11 cellular contexts compared by ENCODE assay signal in genomic region chr2:223537669-223538601, GRCh38.
DNase-seq lines count a peak whose midpoint lies in the region; ATAC-seq, FAIRE-seq and TF ChIP-seq lines count a peak whose summit lies in the region.
"Had no signal": no experiment of that assay in that cellular context is flagged by ENCODE, and none has a peak within 500 bp of the region (broad histone marks: within the 10 kb centered on the region; RNA-seq: fewer than 3 reads in every experiment).

No MANE protein-coding gene starts in this region.

- H3K36me3 ChIP-seq in Loucy (ENCODE audit: insufficient read depth, low read length) (no peaks in the 10 kb centered on the region), Panc1 (ENCODE audit: control insufficient read depth, insufficient read depth, low read length) (no peaks in the 10 kb centered on the region)
- H3K36me3 ChIP-seq: gastrocnemius medialis had no signal

- TF ChIP-seq CTCF in A549 (IDR thresholded peaks at IDR 0.05) = no peak
- no peak for TF ChIP-seq CTCF in Loucy (conservative IDR thresholded peaks at IDR 0.05; ENCODE audit: low read length)
- TF ChIP-seq CTCF in Panc1 (IDR thresholded peaks at IDR 0.05) = no peak

- peak in 1 of 2 experiments; percentile 21 for DNase-seq in A549 (ENCODE audit: low read depth in 1 of 2, low spot score in 1 of 2)
- no peak for DNase-seq in Panc1 (ENCODE audit: low read depth, low spot score)
- no peak for DNase-seq in right cardiac atrium
- no peak for DNase-seq in iPS-NIHi7 (ENCODE audit: extremely low spot score)
- no peak for DNase-seq in H4 (ENCODE audit: low spot score)
- DNase-seq: gastrocnemius medialis; stimulated activated CD8-positive, alpha-beta memory T cell treated with anti-CD3 and anti-CD28 coated beads, Interleukin-4, amount 100 ng/mL, for 48 hours; T-helper 17 cell had no signal

- H3K9me3 ChIP-seq in A549 (no peaks in the 10 kb centered on the region), Loucy (ENCODE audit: insufficient read depth, low read depth, low read length) (peaks cover 5% of the 10 kb centered on the region; the same call in 1 of the 2 replicates), Panc1 (ENCODE audit: control insufficient read depth, insufficient read depth, low read depth, low read length) (no peaks in the 10 kb centered on the region), right cardiac atrium (ENCODE audit: control insufficient read depth, low read length) (no peaks in the 10 kb centered on the region)
- H3K9me3 ChIP-seq: gastrocnemius medialis had no signal

- H3K4me1 ChIP-seq in A549 (peaks cover 16% of the 10 kb centered on the region), Loucy (ENCODE audit: insufficient read depth, low read length, poor library complexity, severe bottlenecking) (peaks cover 15% of the 10 kb centered on the region), Panc1 (ENCODE audit: control insufficient read depth, insufficient read depth, low read length) (peaks cover 2% of the 10 kb centered on the region; the same call in 1 of the 2 replicates), right cardiac atrium (ENCODE audit: control insufficient read depth, insufficient read depth, low read length) (peaks cover 2% of the 10 kb centered on the region)

- H3F3A ChIP-seq in Loucy (ENCODE audit: low read depth) = no peaks in the 10 kb centered on the region

- WGBS in A549 (ENCODE audit: missing lambda C conversion rate) = 57% methylated on average over 5 of the region's 5 CpGs
- 32% methylated on average over 5 of the region's 5 CpGs for WGBS in right cardiac atrium

- no peak for TF ChIP-seq RAD21 in A549 (conservative IDR thresholded peaks at IDR 0.05 in 1 of 2, IDR thresholded peaks at IDR 0.05 in 1 of 2)

- no peak for TF ChIP-seq EP300 in A549 (IDR thresholded peaks at IDR 0.05)

- no TSS peak for BruUV-seq in Panc1 (replicated peaks; lab: Mats Ljungman, UMichigan)

- FAIRE-seq in A549 (lab: Jason Lieb, UNC) = no peak

- H4K20me1 ChIP-seq in Loucy (ENCODE audit: insufficient read depth, low read length, poor library complexity, severe bottlenecking) = no peaks in the 10 kb centered on the region

- CTCF ChIA-PET in A549 (lab: Yijun Ruan, JAX) (interaction anchor here (1.5 kb wide), 1 partner anchor 15 kb away, joined by 5 read pairs; no protein-coding TSS in a partner anchor), Panc1 (lab: Charles Lee) (no interaction called here)

- H3K79me2 ChIP-seq in Loucy (ENCODE audit: insufficient read depth, low read length) = no peaks in the 10 kb centered on the region

- H2AFZ ChIP-seq in Loucy (ENCODE audit: low read length) = peak overlapping the region; percentile 58; the same call in 1 of the 2 replicates

- no peak overlapping the region for H3K9ac ChIP-seq in Loucy (ENCODE audit: low read depth, low read length, poor library complexity, severe bottlenecking)

- H3K27me3 ChIP-seq in Loucy (ENCODE audit: insufficient read depth, low read length, poor library complexity, severe bottlenecking) (no peaks in the 10 kb centered on the region), Panc1 (ENCODE audit: control insufficient read depth, insufficient read depth, low read length) (no peaks in the 10 kb centered on the region), right cardiac atrium (ENCODE audit: control insufficient read depth, insufficient read depth) (no peaks in the 10 kb centered on the region)
- H3K27me3 ChIP-seq: gastrocnemius medialis had no signal

- no peak for TF ChIP-seq POLR2A in A549 (IDR thresholded peaks at IDR 0.05; ENCODE audit: low read length)

- peak overlapping the region; percentile 40 for H3K4me2 ChIP-seq in A549
- H3K4me2 ChIP-seq in Loucy (ENCODE audit: low read depth, low read length, poor library complexity, severe bottlenecking) = no peak overlapping the region

- in situ Hi-C loops in Panc1 (cut with HindIII; ENCODE audit: low pct_unique_long_range_greater_than_20kb, low sequenced_read_pairs) = no loop called here

- POLR2A ChIA-PET in A549 (lab: Yijun Ruan, JAX) = no interaction called here
- POLR2A ChIA-PET in Panc1 (lab: Charles Lee) = no interaction called here

- H3K9me2 ChIP-seq in Loucy (replicated peaks; ENCODE audit: low read depth, low read length) = no peaks in the 10 kb centered on the region

- peak overlapping the region; percentile 65 to 81 for H3K27ac ChIP-seq in A549
- H3K27ac ChIP-seq in Panc1 (ENCODE audit: low read length) = peak overlapping the region; percentile 3; the same call in 1 of the 2 replicates
- H3K27ac ChIP-seq in right cardiac atrium (ENCODE audit: low read length) = peak overlapping the region; percentile 32
- H3K27ac ChIP-seq: gastrocnemius medialis had no signal

- H3K4me3 ChIP-seq in A549 (no peak overlapping the region), Loucy (ENCODE audit: low read length, poor library complexity, severe bottlenecking) (no peak overlapping the region), Panc1 (ENCODE audit: low read depth in 2 of 2, low read length in 2 of 2) (no peak overlapping the region), right cardiac atrium (ENCODE audit: low read length) (no peak overlapping the region)
- H3K4me3 ChIP-seq: gastrocnemius medialis had no signal

- peak in 1 of 2 experiments; percentile 31; a peak in 1 of 6 replicates for ATAC-seq in A549
- no peak for ATAC-seq in Panc1
- peak in 1 of 2 donors; percentile 24 for ATAC-seq in right cardiac atrium
- no peak for ATAC-seq in GM21381 (IDR thresholded peaks at IDR 0.05; ENCODE audit: unreplicated experiment)
- no peak for ATAC-seq in HG03521 (IDR thresholded peaks at IDR 0.05; ENCODE audit: unreplicated experiment)
- ATAC-seq: T-helper 17 cell had no signal

- intact Hi-C loops in Panc1 (cut with micrococcal nuclease; ENCODE audit: unreplicated experiment) (no loop called here), right cardiac atrium (cut with DNase I) (loop anchor here in 1 of 4 donors (10.0 kb wide), 1 partner anchor 73 kb away; no protein-coding TSS in a partner anchor)

TF ChIP-seq in A549, 52 proteins besides CTCF, POLR2A, EP300 and RAD21:
- peak; percentile 90 for TF ChIP-seq NFE2L2 (conservative IDR thresholded peaks at IDR 0.05; ENCODE audit: low read length)
- TF ChIP-seq MAFK (IDR thresholded peaks at IDR 0.05; ENCODE audit: partially characterized antibody) = peak; percentile 93
- no peak for TF ChIP-seq ZSCAN20 (CRISPR knock-in tag; IDR thresholded peaks at IDR 0.05)
- TF ChIP-seq FOSL2 (IDR thresholded peaks at IDR 0.05) = no peak
- peak; percentile 67 for TF ChIP-seq FOSL2 (CRISPR knock-in tag; IDR thresholded peaks at IDR 0.05)
- TF ChIP-seq MAZ (IDR thresholded peaks at IDR 0.05; ENCODE audit: borderline replicate concordance, low read depth, low read length) = no peak
- TF ChIP-seq SREBF2 (IDR thresholded peaks at IDR 0.05) = no peak
- no peak for TF ChIP-seq MYC (IDR thresholded peaks at IDR 0.05; ENCODE audit: borderline replicate concordance, low read length)
- no peak for TF ChIP-seq CHD2 (IDR thresholded peaks at IDR 0.05; ENCODE audit: low read length, partially characterized antibody)

Comparison
In these comparisons a context has a peak if more than half of its experiments do, and no peak if none do; other contexts are left out.
1. H3K27ac ChIP-seq: peak in every context shown above with its lines; median percentile 73 in A549; 32 in right cardiac atrium; 3 in Panc1.